ENCODE assay signal across 10 cellular contexts in the genomic region with DNA sequence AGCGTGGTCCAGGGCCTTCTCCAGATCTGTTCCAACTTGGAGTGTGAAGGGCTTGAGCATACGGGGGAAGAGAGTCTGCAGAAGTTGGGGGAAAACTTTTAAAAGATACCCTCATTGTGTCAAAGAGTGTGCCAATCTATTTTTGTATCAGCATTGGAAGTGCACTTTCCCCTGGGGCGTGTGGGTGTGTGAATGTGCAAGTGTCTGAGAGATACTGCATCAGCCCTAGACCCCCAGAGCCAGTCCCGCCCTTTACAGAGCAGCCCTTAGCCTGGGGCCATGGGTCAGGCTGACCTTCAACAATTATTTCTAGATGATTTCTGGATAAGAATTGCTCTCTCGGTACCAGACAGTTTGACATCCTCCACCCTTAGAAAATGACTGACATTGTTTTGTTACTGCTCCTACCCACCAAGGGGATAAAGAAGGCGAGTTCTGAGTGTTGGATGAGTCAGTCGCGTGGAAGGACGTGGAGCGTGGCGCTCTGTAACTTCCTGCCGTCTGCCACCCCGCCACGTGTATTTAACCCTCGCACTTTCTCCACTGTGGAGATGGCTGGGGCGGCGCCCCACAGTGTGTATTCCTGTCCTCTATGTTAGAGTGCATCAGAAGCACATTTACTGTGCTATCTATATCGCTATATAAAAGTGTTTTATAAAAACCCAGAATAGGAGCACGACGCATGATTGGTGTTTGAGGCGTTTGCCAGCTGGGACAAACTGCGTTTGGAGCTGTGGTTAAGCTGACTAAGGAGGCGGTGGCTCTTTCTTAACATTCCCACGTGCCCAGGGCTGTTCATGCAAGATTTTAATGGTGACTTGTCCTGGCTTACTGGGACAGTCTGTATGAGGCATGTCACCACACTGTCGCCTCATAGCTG.
DNase-seq lines count a peak whose midpoint lies in the region; ATAC-seq and TF ChIP-seq lines count a peak whose summit lies in the region.
"Had no signal": no experiment of that assay in that cellular context is flagged by ENCODE, and none has a peak within 500 bp of the region (broad histone marks: within the 10 kb centered on the region; RNA-seq: fewer than 3 reads in every experiment).

No MANE protein-coding gene starts in this region.

- peaks cover 4% of the 10 kb centered on the region for H3K27me3 Mint-ChIP-seq in brain

- ATAC-seq in GM19395 (IDR thresholded peaks at IDR 0.05; ENCODE audit: unreplicated experiment): no peak

- H2BK12ac ChIP-seq in mesenchymal stem cell (ENCODE audit: low read length in 2 of 2): peak overlapping the region; percentile 21 to 35

- peaks cover 22 to 55% of the 10 kb centered on the region in 2 experiments for H3K36me3 ChIP-seq in mesenchymal stem cell (ENCODE audit: control insufficient read depth in 1 of 2, insufficient read depth in 2 of 2, low read depth in 1 of 2, low read length in 2 of 2)
- H3K36me3 ChIP-seq in spleen: no peaks in the 10 kb centered on the region

- no peak overlapping the region for H2BK120ac ChIP-seq in mesenchymal stem cell (ENCODE audit: low read depth, low read length)

- H4K8ac ChIP-seq in mesenchymal stem cell (ENCODE audit: low read length): peak overlapping the region; percentile 35

- no peak overlapping the region for H3K23ac ChIP-seq in mesenchymal stem cell (ENCODE audit: low read length in 2 of 2)

- TF ChIP-seq POLR2A in spleen (IDR thresholded peaks at IDR 0.05): no peak

- peaks cover 33% of the 10 kb centered on the region for H3K4me1 Mint-ChIP-seq in brain

- TF ChIP-seq CTCF in AG09309 (IDR thresholded peaks at IDR 0.05; ENCODE audit: control insufficient read depth, insufficient read depth, low read depth, low read length, missing control alignments) (no peak), brain (conservative IDR thresholded peaks at IDR 0.05) (no peak), spleen (IDR thresholded peaks at IDR 0.05 in 8 of 11, conservative IDR thresholded peaks at IDR 0.05 in 3 of 11) (no peak)

- peak overlapping the region; percentile 92 for H2AK5ac ChIP-seq in mesenchymal stem cell (ENCODE audit: low read length, severe bottlenecking)

- H3K9me3 ChIP-seq in mesenchymal stem cell (ENCODE audit: control insufficient read depth, low read length): no peaks in the 10 kb centered on the region
- no peaks in the 10 kb centered on the region for H3K9me3 ChIP-seq in spleen

- H3K9me3 Mint-ChIP-seq in brain: no peaks in the 10 kb centered on the region

- peaks cover 33% of the 10 kb centered on the region for H3K4me1 ChIP-seq in mesenchymal stem cell (ENCODE audit: control insufficient read depth, insufficient read depth, low read depth, low read length)
- H3K4me1 ChIP-seq in spleen: peaks cover 20 to 39% (median 31%) of the 10 kb centered on the region in 6 donors

- WGBS in mesenchymal stem cell: 77% methylated on average over 21 of the region's 25 CpGs
- 57 to 73% (median 59%) methylated on average over 25 of the region's 25 CpGs for WGBS in spleen, 5 donors

- H3K4me3 Mint-ChIP-seq in brain: no peak overlapping the region

- H3K9ac ChIP-seq in mesenchymal stem cell (ENCODE audit: low read length): peak overlapping the region; percentile 77

- H3K4ac ChIP-seq in mesenchymal stem cell (ENCODE audit: low read depth in 1 of 2, low read length in 2 of 2): no peak overlapping the region

- H3K27ac ChIP-seq in mesenchymal stem cell (ENCODE audit: low read length, poor library complexity, severe bottlenecking): peak overlapping the region; percentile 36
- H3K27ac ChIP-seq in spleen: no peak overlapping the region

- peak overlapping the region; percentile 57 for H4K91ac ChIP-seq in mesenchymal stem cell (ENCODE audit: low read length)

- H3K14ac ChIP-seq in mesenchymal stem cell (ENCODE audit: low read length in 2 of 2): no peak overlapping the region

- intact Hi-C loops in spleen (cut with DNase I; ENCODE audit: low total_unique reads): no loop called here

- H2BK5ac ChIP-seq in mesenchymal stem cell (ENCODE audit: low read depth, low read length, poor library complexity, severe bottlenecking): peak overlapping the region; percentile 5

- peak overlapping the region in 1 of 2 experiments; percentile 68 for H3K18ac ChIP-seq in mesenchymal stem cell (ENCODE audit: low read depth in 1 of 2, low read length in 2 of 2)

- H3K27me3 ChIP-seq in mesenchymal stem cell (ENCODE audit: control insufficient read depth in 1 of 2, insufficient read depth in 1 of 2, low read length in 2 of 2) (no peaks in the 10 kb centered on the region), spleen (replicated peaks in 1 of 7) (no peaks in the 10 kb centered on the region)

- peaks cover 29% of the 10 kb centered on the region for H3K36me3 Mint-ChIP-seq in brain

- H2AFZ ChIP-seq in mesenchymal stem cell (ENCODE audit: low read depth, low read length): no peak overlapping the region

- peak overlapping the region in 4 of 5 experiments; percentile 38 to 75 (median 62) for H3K27ac Mint-ChIP-seq in brain

- H3K79me1 ChIP-seq in mesenchymal stem cell (replicated peaks; ENCODE audit: low read length, poor library complexity, severe bottlenecking): no peaks in the 10 kb centered on the region

- H3K4me2 ChIP-seq in mesenchymal stem cell (ENCODE audit: low read length, poor library complexity, severe bottlenecking): no peak overlapping the region

- H2BK15ac ChIP-seq in mesenchymal stem cell (ENCODE audit: low read depth, poor library complexity, severe bottlenecking): peak overlapping the region; percentile 17

- H3K4me3 ChIP-seq in AG09309 (ENCODE audit: control insufficient read depth, low read depth, low read length) (no peak overlapping the region), mesenchymal stem cell (ENCODE audit: insufficient read depth in 1 of 2, low read depth in 1 of 2, low read length in 2 of 2) (no peak overlapping the region), spleen (no peak overlapping the region)

- DNase-seq in AG09309 (ENCODE audit: low read depth) (peak; percentile 16), HK-2 (ENCODE audit: unreplicated experiment) (peak; percentile 45), mesenchymal stem cell (peak; percentile 69), spleen (no peak), NCI-H510A treated with DMSO at 0.1 percent for 48 hours (lab: John Stamatoyannopoulos, UW) (no peak), RPMI8226 (no peak)
- DNase-seq: DMS79 treated with DMSO at 0.1 percent for 48 hours, T1000 had no signal

Comparison
In these comparisons a context has a peak if more than half of its experiments do, and no peak if none do; other contexts are left out.
1. DNase-seq: peak in AG09309 (single experiment), HK-2 (single experiment) and mesenchymal stem cell (single experiment); none in spleen (single experiment), NCI-H510A treated with DMSO at 0.1 percent for 48 hours (single experiment) and RPMI8226 (single experiment).